ENCODE assay signal across 1 cellular context in genomic region chr3:37761583-37761982, GRCh38.
TF ChIP-seq lines count a peak whose summit lies in the region.

No MANE protein-coding gene starts in this region.

TF ChIP-seq in A549, 52 proteins besides CTCF, POLR2A, EP300 and RAD21 (continued from another document):
- TF ChIP-seq, protein P1, sequence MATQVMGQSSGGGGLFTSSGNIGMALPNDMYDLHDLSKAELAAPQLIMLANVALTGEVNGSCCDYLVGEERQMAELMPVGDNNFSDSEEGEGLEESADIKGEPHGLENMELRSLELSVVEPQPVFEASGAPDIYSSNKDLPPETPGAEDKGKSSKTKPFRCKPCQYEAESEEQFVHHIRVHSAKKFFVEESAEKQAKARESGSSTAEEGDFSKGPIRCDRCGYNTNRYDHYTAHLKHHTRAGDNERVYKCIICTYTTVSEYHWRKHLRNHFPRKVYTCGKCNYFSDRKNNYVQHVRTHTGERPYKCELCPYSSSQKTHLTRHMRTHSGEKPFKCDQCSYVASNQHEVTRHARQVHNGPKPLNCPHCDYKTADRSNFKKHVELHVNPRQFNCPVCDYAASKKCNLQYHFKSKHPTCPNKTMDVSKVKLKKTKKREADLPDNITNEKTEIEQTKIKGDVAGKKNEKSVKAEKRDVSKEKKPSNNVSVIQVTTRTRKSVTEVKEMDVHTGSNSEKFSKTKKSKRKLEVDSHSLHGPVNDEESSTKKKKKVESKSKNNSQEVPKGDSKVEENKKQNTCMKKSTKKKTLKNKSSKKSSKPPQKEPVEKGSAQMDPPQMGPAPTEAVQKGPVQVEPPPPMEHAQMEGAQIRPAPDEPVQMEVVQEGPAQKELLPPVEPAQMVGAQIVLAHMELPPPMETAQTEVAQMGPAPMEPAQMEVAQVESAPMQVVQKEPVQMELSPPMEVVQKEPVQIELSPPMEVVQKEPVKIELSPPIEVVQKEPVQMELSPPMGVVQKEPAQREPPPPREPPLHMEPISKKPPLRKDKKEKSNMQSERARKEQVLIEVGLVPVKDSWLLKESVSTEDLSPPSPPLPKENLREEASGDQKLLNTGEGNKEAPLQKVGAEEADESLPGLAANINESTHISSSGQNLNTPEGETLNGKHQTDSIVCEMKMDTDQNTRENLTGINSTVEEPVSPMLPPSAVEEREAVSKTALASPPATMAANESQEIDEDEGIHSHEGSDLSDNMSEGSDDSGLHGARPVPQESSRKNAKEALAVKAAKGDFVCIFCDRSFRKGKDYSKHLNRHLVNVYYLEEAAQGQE (IDR thresholded peaks at IDR 0.05): no peak
